ENCODE assay signal across 1 cellular context in genomic region chr6:44117397-44118128, GRCh38.
TF ChIP-seq lines count a peak whose summit lies in the region.

No MANE protein-coding gene starts in this region.

TF ChIP-seq in H1, 55 proteins besides CTCF, POLR2A, EP300 and RAD21:
- TF ChIP-seq POLR2AphosphoS5 (IDR thresholded peaks at IDR 0.05; ENCODE audit: low read depth, low read length) (no peak), ATF3 (IDR thresholded peaks at IDR 0.05; ENCODE audit: insufficient read depth, low read depth, low read length) (no peak), ATF2 (IDR thresholded peaks at IDR 0.05; ENCODE audit: low read length) (no peak), CBX5 (IDR thresholded peaks at IDR 0.05; ENCODE audit: low read depth, low read length) (no peak), BACH1 (IDR thresholded peaks at IDR 0.05; ENCODE audit: low read length) (no peak), TCF12 (IDR thresholded peaks at IDR 0.05; ENCODE audit: low read depth, low read length) (no peak), TBP (IDR thresholded peaks at IDR 0.05; ENCODE audit: low read depth, low read length) (no peak), EZH2 (IDR thresholded peaks at IDR 0.05; ENCODE audit: low read depth, low read length, severe bottlenecking) (no peak), GTF2F1 (IDR thresholded peaks at IDR 0.05; ENCODE audit: borderline replicate concordance, low read depth, low read length) (no peak), POU5F1 (IDR thresholded peaks at IDR 0.05; ENCODE audit: low read depth, low read length) (no peak), JUND (IDR thresholded peaks at IDR 0.05; ENCODE audit: low read length) (no peak), FOSL1 (IDR thresholded peaks at IDR 0.05; ENCODE audit: insufficient read depth, low read depth, low read length) (no peak), TEAD4 (IDR thresholded peaks at IDR 0.05; ENCODE audit: low read depth, low read length) (no peak), SAP30 (IDR thresholded peaks at IDR 0.05; ENCODE audit: insufficient read depth, insufficient replicate concordance, low read length) (no peak), USF2 (IDR thresholded peaks at IDR 0.05; ENCODE audit: low read length) (no peak), PHF8 (conservative IDR thresholded peaks at IDR 0.05; ENCODE audit: low read depth, low read length) (no peak), TAF7 (optimal IDR thresholded peaks at IDR 0.05; ENCODE audit: borderline replicate concordance, low read depth, low read length) (no peak)
